10 cellular contexts compared by ENCODE assay signal in the genomic region with DNA sequence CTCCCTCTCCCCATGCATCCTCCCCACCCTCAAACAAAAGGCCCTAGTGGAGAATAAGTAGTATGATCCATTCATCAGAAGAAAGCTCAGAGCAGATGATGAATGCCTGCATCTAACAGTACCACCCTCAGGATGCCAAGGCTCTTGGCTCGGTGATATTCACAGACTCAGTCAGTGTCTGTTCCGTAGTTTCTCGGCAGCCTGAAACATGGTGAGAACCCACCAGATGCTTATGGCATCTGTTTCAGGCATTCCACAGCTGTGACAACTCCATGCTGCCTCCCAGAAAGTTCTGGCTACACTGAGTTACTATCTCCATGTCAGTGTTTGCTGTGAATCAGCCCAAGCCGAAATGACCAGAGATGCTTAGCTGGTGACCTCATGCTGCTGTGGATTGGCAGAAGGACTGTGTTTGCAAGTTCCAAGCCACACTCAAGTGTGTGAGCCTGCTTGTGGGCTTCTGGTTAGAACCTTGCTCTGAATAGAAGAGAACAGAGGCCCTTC.
DNase-seq lines count a peak whose midpoint lies in the region; ATAC-seq and TF ChIP-seq lines count a peak whose summit lies in the region.
"Had no signal": no experiment of that assay in that cellular context is flagged by ENCODE, and none has a peak within 500 bp of the region (broad histone marks: within the 10 kb centered on the region; RNA-seq: fewer than 3 reads in every experiment).

No MANE protein-coding gene starts in this region.

- TF ChIP-seq POLR2A in adrenal gland (IDR thresholded peaks at IDR 0.05) = no peak

- H3K27ac ChIP-seq in DND-41 (ENCODE audit: low read length) (no peak overlapping the region), adrenal gland (peak overlapping the region in 1 of 5 donors; percentile 39)

- H3K27me3 ChIP-seq in DND-41 (ENCODE audit: insufficient read depth, low read length, poor library complexity) (no peaks in the 10 kb centered on the region), adrenal gland (no peaks in the 10 kb centered on the region)

- H3K4me3 ChIP-seq in DND-41 (ENCODE audit: low read depth in 1 of 2, low read length in 2 of 2) (no peak overlapping the region), adrenal gland (no peak overlapping the region)

- 65 to 78% (median 68%) methylated on average over 3 to 4 of the region's 4 CpGs for WGBS in adrenal gland, 4 donors

- H3K9me3 ChIP-seq in DND-41 (ENCODE audit: insufficient read depth, low read length, severe bottlenecking) (no peaks in the 10 kb centered on the region), adrenal gland (replicated peaks in 1 of 3) (no peaks in the 10 kb centered on the region)

- ATAC-seq in DND-41 (ENCODE audit: insufficient read depth, low read depth) = 0 out of 3 replicates have a peak, but pooled peaks have one; percentile 39
- ATAC-seq in Right ventricle myocardium superior (ENCODE audit: poor library complexity) = peak; percentile 68
- no peak for ATAC-seq in GM21737 (IDR thresholded peaks at IDR 0.05; ENCODE audit: unreplicated experiment)
- ATAC-seq: activated CD4-positive, CD25-positive, alpha-beta regulatory T cell treated with anti-CD3 and anti-CD28 coated beads, Interleukin-2, amount 50 U/mL, for 24 hours had no signal

- H3K4me1 ChIP-seq in DND-41 (ENCODE audit: insufficient read depth, low read length) = no peaks in the 10 kb centered on the region; the same call in 1 of the 2 replicates
- peaks cover 0 to 3% of the 10 kb centered on the region in 2 donors for H3K4me1 ChIP-seq in adrenal gland (replicated peaks in 1 of 2)

- TF ChIP-seq CTCF in DND-41 (IDR thresholded peaks at IDR 0.05; ENCODE audit: borderline replicate concordance, extremely low read depth, low read length, poor library complexity, severe bottlenecking) (peak; percentile 6), adrenal gland (IDR thresholded peaks at IDR 0.05) (no peak), osteocyte (IDR thresholded peaks at IDR 0.05) (no peak)

- no peak for DNase-seq in DND-41
- DNase-seq in adrenal gland = peak in 6 of 7 donors; percentile 26 to 73 (median 42)
- no peak for DNase-seq in Right ventricle myocardium superior
- no peak for DNase-seq in osteocyte (ENCODE audit: extremely low spot score, unreplicated experiment)
- no peak for DNase-seq in stimulated activated CD4-positive, alpha-beta T cell treated with anti-CD3 and anti-CD28 coated beads, Interleukin-4, amount 100 ng/mL, for 24 hours
- no peak for DNase-seq in activated naive CD4-positive, alpha-beta T cell (lab: John Stamatoyannopoulos, UW)
- no peak for DNase-seq in activated effector memory CD4-positive, alpha-beta T cell treated with Interleukin-2 at 50 U/mL for 16 hours
- DNase-seq: NCI-H2029 treated with DMSO at 0.1 percent for 48 hours had no signal

- intact Hi-C loops in adrenal gland (cut with DNase I) (no loop called here), Right ventricle myocardium superior (cut with DNase I) (no loop called here)

- H3K4me2 ChIP-seq in DND-41 (ENCODE audit: insufficient read depth, low read length) = no peak overlapping the region

- H3K27me3 Mint-ChIP-seq in osteocyte (ENCODE audit: unreplicated experiment) = no peaks in the 10 kb centered on the region

- peaks cover 12% of the 10 kb centered on the region for H3K4me1 Mint-ChIP-seq in osteocyte (ENCODE audit: unreplicated experiment)

- H2AFZ ChIP-seq in DND-41 (ENCODE audit: low read depth, low read length) = no peak overlapping the region

- H3K36me3 Mint-ChIP-seq in osteocyte (ENCODE audit: unreplicated experiment) = peaks cover 28% of the 10 kb centered on the region

- H3K9ac ChIP-seq in DND-41 (ENCODE audit: low read depth, low read length) = no peak overlapping the region

- H3K9me3 Mint-ChIP-seq in osteocyte (ENCODE audit: unreplicated experiment) = no peaks in the 10 kb centered on the region

- H3K36me3 ChIP-seq in DND-41 (ENCODE audit: insufficient read depth, low read length) (peaks cover 18% of the 10 kb centered on the region), adrenal gland (replicated peaks in 1 of 2) (peaks cover 0 to 12% of the 10 kb centered on the region in 2 donors)

- peak overlapping the region; percentile 61 for H3K27ac Mint-ChIP-seq in osteocyte (ENCODE audit: unreplicated experiment)

- H4K20me1 ChIP-seq in DND-41 (ENCODE audit: insufficient read depth, low read length) = no peaks in the 10 kb centered on the region

- H3K79me2 ChIP-seq in DND-41 (ENCODE audit: insufficient read depth, low read length) = no peaks in the 10 kb centered on the region

- no peak overlapping the region for H3K4me3 Mint-ChIP-seq in osteocyte (ENCODE audit: unreplicated experiment)

Comparison
In these comparisons a context has a peak if more than half of its experiments do, and no peak if none do; other contexts are left out.
1. DNase-seq: peak in adrenal gland (6 of 7); none in DND-41 (single experiment), Right ventricle myocardium superior (single experiment), osteocyte (single experiment), stimulated activated CD4-positive, alpha-beta T cell treated with anti-CD3 and anti-CD28 coated beads, Interleukin-4, amount 100 ng/mL, for 24 hours (single experiment), activated naive CD4-positive, alpha-beta T cell (0 of 4) and activated effector memory CD4-positive, alpha-beta T cell treated with Interleukin-2 at 50 U/mL for 16 hours (single experiment).